ENCODE assay signal across 15 cellular contexts in genomic region chr6:142760152-142760551, GRCh38.
DNase-seq lines count a peak whose midpoint lies in the region; TF ChIP-seq lines count a peak whose summit lies in the region.
"Had no signal": no experiment of that assay in that cellular context is flagged by ENCODE, and none has a peak within 500 bp of the region (broad histone marks: within the 10 kb centered on the region; RNA-seq: fewer than 3 reads in every experiment).

No MANE protein-coding gene starts in this region.

- H3K27ac ChIP-seq in ACC112 (ENCODE audit: low read depth, low read length): peak overlapping the region; percentile 60
- peak overlapping the region in 1 of 2 experiments; percentile 66; a peak in 2 of 4 replicates for H3K27ac ChIP-seq in SK-N-SH (ENCODE audit: low read depth in 2 of 2, low read length in 1 of 2)
- no peak overlapping the region for H3K27ac ChIP-seq in RWPE1
- H3K27ac ChIP-seq: suprapubic skin had no signal

- peak; percentile 90 for DNase-seq in EH (ENCODE audit: low read depth)
- no peak for DNase-seq in SK-N-SH
- DNase-seq in fibroblast of mammary gland (ENCODE audit: low read depth): peak; percentile 75
- DNase-seq in NOMO-1 treated with dmso at 0.1 percent for 144 hours (lab: John Stamatoyannopoulos, UW; ENCODE audit: unreplicated experiment): no peak
- no peak for DNase-seq in erythroblast (lab: John Stamatoyannopoulos, UW)
- DNase-seq in cerebellum (ENCODE audit: low spot score): no peak
- DNase-seq in RWPE1 (ENCODE audit: low spot score): no peak
- DNase-seq: activated CD4-positive, alpha-beta T cell treated with anti-CD3 and anti-CD28 coated beads, Interleukin-2, amount 50 U/mL, for 48 hours; DMS53; natural killer cell; NCI-H1930; NCI-H510A treated with DMSO at 0.1 percent for 48 hours; stimulated activated CD4-positive, alpha-beta T cell treated with anti-CD3 and anti-CD28 coated beads, Interleukin-15, amount 100 ng/mL, for 24 hours had no signal

- H3F3A ChIP-seq in SK-N-SH (replicated peaks; ENCODE audit: insufficient read depth): peaks cover 16% of the 10 kb centered on the region

- H3K9me2 ChIP-seq in SK-N-SH: no peaks in the 10 kb centered on the region

- no peaks in the 10 kb centered on the region for H3K9me3 ChIP-seq in SK-N-SH
- H3K9me3 ChIP-seq: suprapubic skin had no signal

- peaks cover 42% of the 10 kb centered on the region for H3K4me1 ChIP-seq in ACC112 (ENCODE audit: control insufficient read depth, insufficient read depth, low read length, unreplicated experiment)
- peaks cover 3 to 5% of the 10 kb centered on the region in 2 experiments; a peak in 2 of 4 replicates for H3K4me1 ChIP-seq in SK-N-SH (ENCODE audit: control insufficient read depth in 1 of 2, insufficient read depth in 2 of 2, low read depth in 1 of 2, low read length in 1 of 2)
- H3K4me1 ChIP-seq: suprapubic skin had no signal

- 61% methylated on average over 7 of the region's 7 CpGs for whole genome bisulfite sequencing in SK-N-SH (ENCODE audit: low lambda C conversion rate)

- H3K4me2 ChIP-seq in SK-N-SH: no peak overlapping the region

- no peak for TF ChIP-seq RAD21 in SK-N-SH (IDR thresholded peaks at IDR 0.05; ENCODE audit: low read length)

- POLR2A ChIA-PET in SK-N-SH (lab: Yijun Ruan, JAX): no interaction called here
- POLR2A ChIA-PET in RWPE1 (lab: Yijun Ruan, JAX; ENCODE audit: low non-redundant PET): interaction anchor here (0.6 kb wide), 1 partner anchor 747 kb away, joined by 4 read pairs; no protein-coding TSS in a partner anchor

- no peaks in the 10 kb centered on the region for H3K27me3 ChIP-seq in ACC112 (ENCODE audit: insufficient read depth, low read length)
- no peaks in the 10 kb centered on the region for H3K27me3 ChIP-seq in SK-N-SH (ENCODE audit: insufficient read depth)
- H3K27me3 ChIP-seq: suprapubic skin had no signal

- TF ChIP-seq EP300 in SK-N-SH (IDR thresholded peaks at IDR 0.05; ENCODE audit: borderline replicate concordance in 1 of 2, low read depth in 1 of 2, low read length in 1 of 2): peak in 1 of 2 experiments; percentile 65; a peak in 1 of 4 replicates

- no peaks in the 10 kb centered on the region for H4K20me1 ChIP-seq in SK-N-SH (ENCODE audit: insufficient read depth)

- CTCF ChIA-PET in SK-N-SH (lab: Yijun Ruan, JAX): no interaction called here
- CTCF ChIA-PET in RWPE1 (lab: Yijun Ruan, JAX): no interaction called here

- TF ChIP-seq CTCF in SK-N-SH (IDR thresholded peaks at IDR 0.05) (no peak), fibroblast of mammary gland (conservative IDR thresholded peaks at IDR 0.05; ENCODE audit: control insufficient read depth, insufficient read depth, low read depth, low read length) (no peak), RWPE1 (conservative IDR thresholded peaks at IDR 0.05; ENCODE audit: low read depth) (no peak)

- no peak overlapping the region for H3K9ac ChIP-seq in SK-N-SH

- no peak overlapping the region for H2AFZ ChIP-seq in ACC112 (ENCODE audit: low read length, unreplicated experiment)
- H2AFZ ChIP-seq in SK-N-SH (ENCODE audit: low read depth): no peak overlapping the region

- H3K79me2 ChIP-seq in ACC112 (ENCODE audit: control insufficient read depth, insufficient read depth, low read length, unreplicated experiment) (no peaks in the 10 kb centered on the region), SK-N-SH (ENCODE audit: insufficient read depth) (peaks cover 13% of the 10 kb centered on the region; the same call in 1 of the 2 replicates)

- H3K36me3 ChIP-seq in ACC112 (ENCODE audit: insufficient read depth, low read length): peaks cover 28% of the 10 kb centered on the region
- H3K36me3 ChIP-seq in SK-N-SH (replicated peaks in 1 of 2; ENCODE audit: control insufficient read depth in 1 of 2, insufficient read depth in 2 of 2, low read length in 1 of 2): peaks cover 29 to 31% of the 10 kb centered on the region in 2 experiments

- H3K4me3 ChIP-seq in ACC112 (ENCODE audit: low read depth, low read length): no peak overlapping the region; the same call in 1 of the 2 replicates
- no peak overlapping the region for H3K4me3 ChIP-seq in SK-N-SH (ENCODE audit: low read depth in 2 of 2, low read length in 1 of 2)
- no peak overlapping the region for H3K4me3 ChIP-seq in fibroblast of mammary gland (ENCODE audit: control insufficient read depth, low read depth, low read length)
- H3K4me3 ChIP-seq: suprapubic skin had no signal

- no peak for TF ChIP-seq POLR2A in erythroblast (IDR thresholded peaks at IDR 0.05; ENCODE audit: low read length)

TF ChIP-seq in SK-N-SH, 30 proteins besides CTCF, POLR2A, EP300 and RAD21 (continues in another document):
- no peak for TF ChIP-seq FOXJ3 (CRISPR knock-in tag; IDR thresholded peaks at IDR 0.05)
- TF ChIP-seq TCF12 (IDR thresholded peaks at IDR 0.05): peak; percentile 81
- no peak for TF ChIP-seq RFX5 (IDR thresholded peaks at IDR 0.05; ENCODE audit: low read length)
- no peak for TF ChIP-seq SMC3 (IDR thresholded peaks at IDR 0.05; ENCODE audit: low read depth, low read length)
- peak; percentile 85 for TF ChIP-seq PBX3 (IDR thresholded peaks at IDR 0.05)
- no peak for TF ChIP-seq SIN3A (IDR thresholded peaks at IDR 0.05; ENCODE audit: borderline replicate concordance, low read depth, low read length)
- TF ChIP-seq TAF1 (IDR thresholded peaks at IDR 0.05; ENCODE audit: borderline replicate concordance, low read depth, low read length): no peak
- no peak for TF ChIP-seq IRF3 (IDR thresholded peaks at IDR 0.05; ENCODE audit: low read depth, low read length)
- TF ChIP-seq FOSL2 (IDR thresholded peaks at IDR 0.05; ENCODE audit: borderline replicate concordance, low read depth): peak; percentile 84
- no peak for TF ChIP-seq GABPA (IDR thresholded peaks at IDR 0.05; ENCODE audit: low read depth)
- peak; percentile 74 for TF ChIP-seq JUND (IDR thresholded peaks at IDR 0.05)
- TF ChIP-seq ELF1 (IDR thresholded peaks at IDR 0.05): no peak
- no peak for TF ChIP-seq ZBTB33 (IDR thresholded peaks at IDR 0.05; ENCODE audit: borderline replicate concordance, low read depth)
- no peak for TF ChIP-seq POLR2AphosphoS5 (IDR thresholded peaks at IDR 0.05; ENCODE audit: low read depth, low read length)
- TF ChIP-seq RCOR1 (IDR thresholded peaks at IDR 0.05; ENCODE audit: low read length): no peak
- no peak for TF ChIP-seq EZH2phosphoT487 (IDR thresholded peaks at IDR 0.05; ENCODE audit: borderline replicate concordance, low read depth)
- TF ChIP-seq, protein P1, sequence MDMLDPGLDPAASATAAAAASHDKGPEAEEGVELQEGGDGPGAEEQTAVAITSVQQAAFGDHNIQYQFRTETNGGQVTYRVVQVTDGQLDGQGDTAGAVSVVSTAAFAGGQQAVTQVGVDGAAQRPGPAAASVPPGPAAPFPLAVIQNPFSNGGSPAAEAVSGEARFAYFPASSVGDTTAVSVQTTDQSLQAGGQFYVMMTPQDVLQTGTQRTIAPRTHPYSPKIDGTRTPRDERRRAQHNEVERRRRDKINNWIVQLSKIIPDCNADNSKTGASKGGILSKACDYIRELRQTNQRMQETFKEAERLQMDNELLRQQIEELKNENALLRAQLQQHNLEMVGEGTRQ (IDR thresholded peaks at IDR 0.05; ENCODE audit: borderline replicate concordance, low read depth, low read length): no peak
- no peak for TF ChIP-seq YY1 (IDR thresholded peaks at IDR 0.05; ENCODE audit: low read depth)
- TF ChIP-seq NFIC (IDR thresholded peaks at IDR 0.05; ENCODE audit: borderline replicate concordance): peak; percentile 77
- TF ChIP-seq CHD2 (IDR thresholded peaks at IDR 0.05; ENCODE audit: low read length, partially characterized antibody): no peak
- peak; percentile 40; the same call in 1 of the 2 replicates for TF ChIP-seq RXRA (IDR thresholded peaks at IDR 0.05; ENCODE audit: borderline replicate concordance, low read depth)
- TF ChIP-seq TEAD4 (IDR thresholded peaks at IDR 0.05; ENCODE audit: borderline replicate concordance, insufficient read depth): peak; percentile 47; the same call in 1 of the 2 replicates

Comparison
In these comparisons a context has a peak if more than half of its experiments do, and no peak if none do; other contexts are left out.
1. DNase-seq: peak in EH (single experiment) and fibroblast of mammary gland (single experiment); none in SK-N-SH (single experiment), NOMO-1 treated with dmso at 0.1 percent for 144 hours (single experiment), erythroblast (0 of 2), cerebellum (single experiment) and RWPE1 (single experiment).